24 cellular contexts compared by ENCODE assay signal in the genomic region with DNA sequence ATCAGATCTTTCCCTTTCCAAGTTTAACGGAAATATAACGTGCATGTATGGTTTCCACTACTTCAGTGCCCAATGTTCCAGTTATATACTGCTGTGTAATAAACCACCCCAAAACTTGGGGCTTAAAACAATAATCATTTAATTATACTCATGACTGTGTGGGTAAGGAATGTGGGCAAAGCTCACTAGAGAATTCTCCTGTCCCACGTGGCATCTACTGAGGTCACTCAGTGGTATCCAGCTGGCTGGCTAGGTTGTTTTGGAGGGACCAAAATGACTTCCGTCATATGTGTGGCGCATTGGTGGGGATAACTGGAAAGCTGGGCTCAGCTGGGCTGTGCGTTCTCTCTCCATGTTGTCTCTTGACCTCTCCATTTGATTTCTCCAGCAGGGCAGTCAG. TPM values are rescaled to one million over a fixed set of nuclear protein-coding genes. Genes with fewer than 3 reads are reported as not detected.
"Had no signal": no experiment of that assay in that cellular context is flagged by ENCODE, and none has a peak within 500 bp of the region (broad histone marks: within the 10 kb centered on the region; RNA-seq: fewer than 3 reads in every experiment).

No MANE protein-coding gene starts in this region.

- H3K4me3 ChIP-seq: MG63 had no signal

- DNase-seq: KBM-7, MG63, NCI-H1092, NCI-H1105 treated with DMSO at 0.1 percent for 48 hours, NCI-H1417 treated with DMSO at 0.1 percent for 48 hours, NCI-H146, NCI-H1694 treated with DMSO at 0.1 percent for 48 hours, NCI-H1930, NCI-H2081, NCI-H2171, NCI-H226, NCI-H446, NCI-H510A, NCI-H524 treated with DMSO at 0.1 percent for 48 hours, NCI-H69, NCI-H774, PC-3, SHP77, SK-N-SH, SW 1271 had no signal

- H3K9ac ChIP-seq: SK-N-SH had no signal

- H3K27ac ChIP-seq: RWPE1 had no signal

- H3K9me2 ChIP-seq: SK-N-SH had no signal

- H3K36me3 ChIP-seq: MG63 had no signal

- H3K9me3 ChIP-seq: MG63, SK-N-SH had no signal

- ATAC-seq: Panc1, PC-3 had no signal

- H3K4me2 ChIP-seq: SK-N-SH had no signal

- H3K27me3 ChIP-seq: MG63 had no signal

RNA-seq across cellular contexts. Expression of a gene that starts 18.5 kb away (rescaled TPM):
- total RNA-seq: HT-29, LHCN-M2 had no signal

RNA-seq across cellular contexts. Expression of a gene that starts 54.8 kb away (rescaled TPM):
- total RNA-seq: HT-29 had no signal
